ENCODE assay signal across 9 cellular contexts in the genomic region with DNA sequence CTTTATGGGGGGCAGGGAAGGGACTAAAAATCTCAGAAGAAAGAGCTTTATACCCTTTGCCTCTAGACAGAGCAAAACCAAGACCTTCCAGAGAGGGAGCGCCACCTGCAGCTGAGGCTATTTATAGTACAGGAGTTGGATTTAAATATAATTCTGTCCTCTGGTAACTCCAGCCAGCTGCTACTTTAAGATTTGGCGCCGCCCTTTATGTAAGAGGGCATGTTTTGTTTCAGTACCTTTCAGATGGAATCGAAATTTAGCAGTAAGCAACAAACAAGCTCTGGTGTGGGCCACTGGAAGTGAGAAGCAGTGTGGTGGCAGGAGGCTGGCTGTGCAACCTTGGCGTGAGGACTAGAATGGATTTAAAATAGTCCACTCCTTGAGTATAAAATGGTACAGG. TPM values are rescaled to one million over a fixed set of nuclear protein-coding genes. Genes with fewer than 3 reads are reported as not detected.
DNase-seq lines count a peak whose midpoint lies in the region; ATAC-seq, FAIRE-seq and TF ChIP-seq lines count a peak whose summit lies in the region.
"Had no signal": no experiment of that assay in that cellular context is flagged by ENCODE, and none has a peak within 500 bp of the region (broad histone marks: within the 10 kb centered on the region; RNA-seq: fewer than 3 reads in every experiment).

No MANE protein-coding gene starts in this region.

- no peak overlapping the region for H3K9ac ChIP-seq in OCI-LY1 (ENCODE audit: low read length)

- H3K27me3 ChIP-seq in OCI-LY1 (ENCODE audit: insufficient read depth, low read length) (no peaks in the 10 kb centered on the region), bronchial epithelial cell (ENCODE audit: control insufficient read depth, insufficient read depth, low read length) (peaks cover 4% of the 10 kb centered on the region)

- peak; percentile 41; the same call in 1 of the 2 replicates for TF ChIP-seq CTCF in OCI-LY1 (IDR thresholded peaks at IDR 0.05; ENCODE audit: low read length)
- TF ChIP-seq CTCF in bronchial epithelial cell (IDR thresholded peaks at IDR 0.05; ENCODE audit: insufficient read depth, low read length, severe bottlenecking), result peak; percentile 47

- H3K36me3 ChIP-seq in OCI-LY1 (ENCODE audit: insufficient read depth, low read length) (no peaks in the 10 kb centered on the region), bronchial epithelial cell (ENCODE audit: control insufficient read depth, insufficient read depth, low read length) (no peaks in the 10 kb centered on the region)

- DNase-seq in stimulated activated CD4-positive, alpha-beta T cell treated with anti-CD3 and anti-CD28 coated beads, Interleukin-1b, Interleukin-23, amount 100 ng/mL, for 48 hours, result peak; percentile 33
- no peak for DNase-seq in stimulated activated CD4-positive, alpha-beta T cell treated with anti-CD3 and anti-CD28 coated beads, Interleukin-12 subunit alpha, Interleukin-12 subunit beta, amount 100 ng/mL, for 4 hours
- DNase-seq in bronchial epithelial cell (ENCODE audit: low read depth), result peak; percentile 39
- DNase-seq in naive B cell, result no peak
- no peak for DNase-seq in NCI-H2029 (lab: John Stamatoyannopoulos, UW)
- DNase-seq in amygdala (lab: John Stamatoyannopoulos, UW), result no peak

- H3K27ac ChIP-seq in OCI-LY1 (ENCODE audit: low read depth, low read length, poor library complexity, severe bottlenecking), result no peak overlapping the region

- FAIRE-seq in bronchial epithelial cell (lab: Jason Lieb, UNC), result no peak

- H3F3A ChIP-seq in OCI-LY1 (ENCODE audit: insufficient read depth, low read length), result no peaks in the 10 kb centered on the region

- peaks cover 7 to 35% (median 23%) of the 10 kb centered on the region in 3 donors for H3K27me3 Mint-ChIP-seq in naive B cell

- H3K4me1 Mint-ChIP-seq in naive B cell, result peaks cover 5 to 11% (median 5%) of the 10 kb centered on the region in 3 donors

- no peak overlapping the region for H3K4me2 ChIP-seq in OCI-LY1 (ENCODE audit: low read length)

- no peaks in the 10 kb centered on the region for H4K20me1 ChIP-seq in OCI-LY1 (ENCODE audit: insufficient read depth, low read length)

- H3K9me2 ChIP-seq in OCI-LY1 (ENCODE audit: low read depth, low read length), result no peaks in the 10 kb centered on the region

- H3K79me2 ChIP-seq in OCI-LY1 (ENCODE audit: insufficient read depth, low read length), result no peaks in the 10 kb centered on the region

- H3K9me3 ChIP-seq in OCI-LY1 (ENCODE audit: low read length), result no peaks in the 10 kb centered on the region

- H3K4me1 ChIP-seq in OCI-LY1 (ENCODE audit: insufficient read depth, low read length, severe bottlenecking), result peaks cover 9% of the 10 kb centered on the region

- H3K4me3 ChIP-seq in OCI-LY1 (ENCODE audit: low read depth, low read length, poor library complexity, severe bottlenecking) (no peak overlapping the region), bronchial epithelial cell (ENCODE audit: low read depth, low read length) (no peak overlapping the region)

- ATAC-seq in naive B cell (ENCODE audit: low read depth in 2 of 2) (peak; percentile 66 to 70), HG03565 (IDR thresholded peaks at IDR 0.05; ENCODE audit: unreplicated experiment) (no peak)

- H3K4me3 Mint-ChIP-seq in naive B cell, result no peak overlapping the region

- H2AFZ ChIP-seq in OCI-LY1 (ENCODE audit: low read length), result no peak overlapping the region

- no peak overlapping the region for H3K27ac Mint-ChIP-seq in naive B cell

- no peaks in the 10 kb centered on the region for H3K9me3 Mint-ChIP-seq in naive B cell

- no peaks in the 10 kb centered on the region for H3K36me3 Mint-ChIP-seq in naive B cell

RNA-seq across cellular contexts. Expression of gene GUCY2D, which starts 5.2 kb away (rescaled TPM):
- 0.13 TPM in 1 of 2 replicates, not detected in the other for total RNA-seq in bronchial epithelial cell
- not detected for polyA plus RNA-seq in naive B cell (ENCODE audit: low read depth in 6 of 6)
- total RNA-seq: renal cortical epithelial cell had no signal

RNA-seq across cellular contexts. Expression of gene ALOX15B, which starts 41.7 kb away (rescaled TPM):
- 5.8 and 20.6 TPM in 2 replicates for total RNA-seq in bronchial epithelial cell
- not detected for polyA plus RNA-seq in naive B cell (ENCODE audit: low read depth in 6 of 6)

Comparison
In these comparisons a context has a peak if more than half of its experiments do, and no peak if none do; other contexts are left out.
1. DNase-seq: peak in stimulated activated CD4-positive, alpha-beta T cell treated with anti-CD3 and anti-CD28 coated beads, Interleukin-1b, Interleukin-23, amount 100 ng/mL, for 48 hours (single experiment) and bronchial epithelial cell (single experiment); none in stimulated activated CD4-positive, alpha-beta T cell treated with anti-CD3 and anti-CD28 coated beads, Interleukin-12 subunit alpha, Interleukin-12 subunit beta, amount 100 ng/mL, for 4 hours (single experiment), naive B cell (single experiment), NCI-H2029 (single experiment) and amygdala (0 of 56).